27 cellular contexts compared by ENCODE assay signal in genomic region chr19:39177110-39177699, GRCh38. TPM values are rescaled to one million over a fixed set of nuclear protein-coding genes. Genes with fewer than 3 reads are reported as not detected.
DNase-seq lines count a peak whose midpoint lies in the region; ATAC-seq, FAIRE-seq and TF ChIP-seq lines count a peak whose summit lies in the region.
"Had no signal": no experiment of that assay in that cellular context is flagged by ENCODE, and none has a peak within 500 bp of the region (broad histone marks: within the 10 kb centered on the region; RNA-seq: fewer than 3 reads in every experiment).

No MANE protein-coding gene starts in this region.

- POLR2A ChIA-PET in HCT116 (lab: Charles Lee), result interaction anchor here (0.6 kb wide), 1 partner anchor 165 kb away, joined by 3 read pairs; the partner anchor contains the start of gene SAMD4B
- POLR2A ChIA-PET in HEK293 (lab: Yijun Ruan, JAX), result no interaction called here

- H2AFZ ChIP-seq in HCT116 (ENCODE audit: low read depth, low read length, poor library complexity, severe bottlenecking), result no peak overlapping the region

- FAIRE-seq in kidney (lab: Jason Lieb, UNC), result no peak
- FAIRE-seq: A204.1, GM12878, GM19239, H1 had no signal

- 91 to 100% methylated on average over 5 to 10 of the region's 10 CpGs for WGBS in testis, 2 donors

- no peak overlapping the region for H3K9ac ChIP-seq in HCT116 (ENCODE audit: low read length)
- H3K9ac ChIP-seq in kidney (ENCODE audit: low read length in 2 of 2), result no peak overlapping the region

- H3K36me3 ChIP-seq in HCT116 (ENCODE audit: control insufficient read depth in 1 of 2, insufficient read depth in 2 of 2, low read length in 2 of 2), result peaks cover 0 to 9% of the 10 kb centered on the region in 2 experiments; a peak in 2 of 4 replicates
- peaks cover 32 to 53% of the 10 kb centered on the region in 2 experiments for H3K36me3 ChIP-seq in HEK293 (ENCODE audit: control insufficient read depth in 2 of 2, insufficient read depth in 1 of 2, low read length in 2 of 2)
- H3K36me3 ChIP-seq in kidney (ENCODE audit: control insufficient read depth in 1 of 2, insufficient read depth in 2 of 2, low read length in 2 of 2), result peaks cover 5 to 13% of the 10 kb centered on the region in 2 donors
- H3K36me3 ChIP-seq in testis (ENCODE audit: low read depth, missing control alignments), result no peaks in the 10 kb centered on the region

- H3K27me3 ChIP-seq in HCT116 (ENCODE audit: insufficient read depth, low read length), result no peaks in the 10 kb centered on the region
- H3K27me3 ChIP-seq in testis, result no peaks in the 10 kb centered on the region
- H3K27me3 ChIP-seq: BE2C had no signal

- TF ChIP-seq CTCF in HCT116 (IDR thresholded peaks at IDR 0.05 in 2 of 3, conservative IDR thresholded peaks at IDR 0.05 in 1 of 3; ENCODE audit: borderline replicate concordance in 1 of 3, insufficient read depth in 1 of 3, low read depth in 2 of 3, low read length in 2 of 3) (no peak), HEK293 (tag by site-specific recombination; IDR thresholded peaks at IDR 0.05) (no peak), kidney (IDR thresholded peaks at IDR 0.05; ENCODE audit: borderline replicate concordance, extremely low read depth, insufficient read depth) (no peak), testis (IDR thresholded peaks at IDR 0.05) (no peak)

- H3K4me1 ChIP-seq in HCT116 (ENCODE audit: control insufficient read depth in 1 of 2, insufficient read depth in 2 of 2, low read length in 2 of 2) (no peaks in the 10 kb centered on the region), HEK293 (ENCODE audit: control insufficient read depth, insufficient read depth, low read length) (no peaks in the 10 kb centered on the region), kidney (ENCODE audit: control insufficient read depth in 1 of 2, insufficient read depth in 1 of 2, low read depth in 1 of 2, low read length in 2 of 2) (peaks cover 0 to 2% of the 10 kb centered on the region in 2 donors), testis (no peaks in the 10 kb centered on the region)
- H3K4me1 ChIP-seq: BE2C had no signal

- TF ChIP-seq POLR2A in HCT116 (IDR thresholded peaks at IDR 0.05; ENCODE audit: borderline replicate concordance, extremely low read depth, insufficient read depth, insufficient read length), result no peak
- no peak for TF ChIP-seq POLR2A in testis (IDR thresholded peaks at IDR 0.05)

- no TSS peak for BruUV-seq in HCT116 (replicated peaks; lab: Mats Ljungman, UMichigan)

- H3K4me2 ChIP-seq in HCT116 (ENCODE audit: low read length), result no peak overlapping the region

- peak; percentile 39; the same call in 1 of the 2 replicates for ATAC-seq in HCT116
- ATAC-seq: GM12878 had no signal

- RAD21 ChIA-PET in HCT116 (lab: Charles Lee; ENCODE audit: low non-redundant PET in 1 of 2, low total read pairs in 2 of 2, uncharacterized antibody in 2 of 2, unreplicated experiment in 2 of 2), result no interaction called here

- intact Hi-C loops in HCT116 (cut with micrococcal nuclease) (no loop called here), kidney (cut with DNase I) (no loop called here), testis (cut with DNase I; ENCODE audit: low total_unique reads) (no loop called here)

- H3K27ac ChIP-seq in HCT116 (ENCODE audit: low read depth, low read length) (no peak overlapping the region), HEK293 (ENCODE audit: extremely low read depth, low read depth, low read length) (no peak overlapping the region), kidney (ENCODE audit: low read depth in 2 of 2, low read length in 2 of 2) (no peak overlapping the region), testis (no peak overlapping the region)
- H3K27ac ChIP-seq: HL-60 had no signal

- CTCF ChIA-PET in HCT116 (lab: Charles Lee), result no interaction called here
- CTCF ChIA-PET in HEK293 (lab: Yijun Ruan, JAX), result interaction anchor here (5.1 kb wide), 1 partner anchor 10 kb away, joined by 33 read pairs; no protein-coding TSS in a partner anchor

- TF ChIP-seq RAD21 in HCT116 (IDR thresholded peaks at IDR 0.05; ENCODE audit: low read depth), result no peak

- no peaks in the 10 kb centered on the region for H3K79me2 ChIP-seq in HCT116 (ENCODE audit: insufficient read depth, low read length)

- no peaks in the 10 kb centered on the region for H3K9me2 ChIP-seq in HCT116 (ENCODE audit: insufficient read depth)

- DNase-seq in HCT116 (ENCODE audit: low read depth, low spot score) (no peak), kidney (peak; percentile 61), testis (peak; percentile 38), HCEC 1CT (no peak), dermis blood vessel endothelial cell (no peak), NCI-H226 (no peak)
- DNase-seq: ACHN; BE2C; C1 segment of cervical spinal cord; CD4-positive, CD25-positive, alpha-beta regulatory T cell; CD8-positive, alpha-beta memory T cell; COR-L47; DMS 273 treated with DMSO at 0.1 percent for 48 hours; DMS53; DND-41; EL; H9; HFFc6; IMR-90 had no signal

- H3K4me3 ChIP-seq in HCT116 (replicated peaks in 1 of 2; ENCODE audit: low read depth in 1 of 2, low read length in 2 of 2), result no peak overlapping the region
- H3K4me3 ChIP-seq in HEK293 (ENCODE audit: low read depth, low read length), result no peak overlapping the region
- no peak overlapping the region for H3K4me3 ChIP-seq in kidney (ENCODE audit: low read length in 2 of 2)
- no peak overlapping the region for H3K4me3 ChIP-seq in testis
- H3K4me3 ChIP-seq: GM12878 had no signal

- no peaks in the 10 kb centered on the region for H4K20me1 ChIP-seq in HCT116 (ENCODE audit: insufficient read depth)

- no peaks in the 10 kb centered on the region for H3K9me3 ChIP-seq in HCT116 (ENCODE audit: control insufficient read depth in 1 of 2, insufficient read depth in 1 of 2, low read depth in 1 of 2, low read length in 2 of 2)
- H3K9me3 ChIP-seq in HEK293 (ENCODE audit: control insufficient read depth, insufficient read depth, low read depth, low read length), result no peaks in the 10 kb centered on the region
- H3K9me3 ChIP-seq in kidney (ENCODE audit: control insufficient read depth in 1 of 2, low read length in 2 of 2), result no peaks in the 10 kb centered on the region
- H3K9me3 ChIP-seq in testis, result no peaks in the 10 kb centered on the region
- H3K9me3 ChIP-seq: BE2C had no signal

TF ChIP-seq in HCT116, 20 proteins besides CTCF, POLR2A, EP300 and RAD21:
- TF ChIP-seq FOSL1 (IDR thresholded peaks at IDR 0.05; ENCODE audit: low read depth), result no peak

TF ChIP-seq in HEK293, 187 proteins besides CTCF, POLR2A, EP300 and RAD21 (continues in another document):
- TF ChIP-seq ZNF140 (tag by site-specific recombination; IDR thresholded peaks at IDR 0.05), result no peak
- TF ChIP-seq, protein P1, sequence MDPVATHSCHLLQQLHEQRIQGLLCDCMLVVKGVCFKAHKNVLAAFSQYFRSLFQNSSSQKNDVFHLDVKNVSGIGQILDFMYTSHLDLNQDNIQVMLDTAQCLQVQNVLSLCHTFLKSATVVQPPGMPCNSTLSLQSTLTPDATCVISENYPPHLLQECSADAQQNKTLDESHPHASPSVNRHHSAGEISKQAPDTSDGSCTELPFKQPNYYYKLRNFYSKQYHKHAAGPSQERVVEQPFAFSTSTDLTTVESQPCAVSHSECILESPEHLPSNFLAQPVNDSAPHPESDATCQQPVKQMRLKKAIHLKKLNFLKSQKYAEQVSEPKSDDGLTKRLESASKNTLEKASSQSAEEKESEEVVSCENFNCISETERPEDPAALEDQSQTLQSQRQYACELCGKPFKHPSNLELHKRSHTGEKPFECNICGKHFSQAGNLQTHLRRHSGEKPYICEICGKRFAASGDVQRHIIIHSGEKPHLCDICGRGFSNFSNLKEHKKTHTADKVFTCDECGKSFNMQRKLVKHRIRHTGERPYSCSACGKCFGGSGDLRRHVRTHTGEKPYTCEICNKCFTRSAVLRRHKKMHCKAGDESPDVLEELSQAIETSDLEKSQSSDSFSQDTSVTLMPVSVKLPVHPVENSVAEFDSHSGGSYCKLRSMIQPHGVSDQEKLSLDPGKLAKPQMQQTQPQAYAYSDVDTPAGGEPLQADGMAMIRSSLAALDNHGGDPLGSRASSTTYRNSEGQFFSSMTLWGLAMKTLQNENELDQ (tag by site-specific recombination; IDR thresholded peaks at IDR 0.05; ENCODE audit: low read depth), result no peak
- TF ChIP-seq, protein P2, sequence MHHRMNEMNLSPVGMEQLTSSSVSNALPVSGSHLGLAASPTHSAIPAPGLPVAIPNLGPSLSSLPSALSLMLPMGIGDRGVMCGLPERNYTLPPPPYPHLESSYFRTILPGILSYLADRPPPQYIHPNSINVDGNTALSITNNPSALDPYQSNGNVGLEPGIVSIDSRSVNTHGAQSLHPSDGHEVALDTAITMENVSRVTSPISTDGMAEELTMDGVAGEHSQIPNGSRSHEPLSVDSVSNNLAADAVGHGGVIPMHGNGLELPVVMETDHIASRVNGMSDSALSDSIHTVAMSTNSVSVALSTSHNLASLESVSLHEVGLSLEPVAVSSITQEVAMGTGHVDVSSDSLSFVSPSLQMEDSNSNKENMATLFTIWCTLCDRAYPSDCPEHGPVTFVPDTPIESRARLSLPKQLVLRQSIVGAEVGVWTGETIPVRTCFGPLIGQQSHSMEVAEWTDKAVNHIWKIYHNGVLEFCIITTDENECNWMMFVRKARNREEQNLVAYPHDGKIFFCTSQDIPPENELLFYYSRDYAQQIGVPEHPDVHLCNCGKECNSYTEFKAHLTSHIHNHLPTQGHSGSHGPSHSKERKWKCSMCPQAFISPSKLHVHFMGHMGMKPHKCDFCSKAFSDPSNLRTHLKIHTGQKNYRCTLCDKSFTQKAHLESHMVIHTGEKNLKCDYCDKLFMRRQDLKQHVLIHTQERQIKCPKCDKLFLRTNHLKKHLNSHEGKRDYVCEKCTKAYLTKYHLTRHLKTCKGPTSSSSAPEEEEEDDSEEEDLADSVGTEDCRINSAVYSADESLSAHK (tag by site-specific recombination; IDR thresholded peaks at IDR 0.05), result no peak

RNA-seq across cellular contexts. Expression of gene NCCRP1, which starts 19.6 kb away (rescaled TPM):
- total RNA-seq in HCT116 (2021; ENCODE audit: unreplicated experiment), result 0.12 TPM
- polyA plus RNA-seq in HCT116 (2012), result 0.04 TPM in 1 of 2 replicates, not detected in the other
- total RNA-seq in kidney, result 0.60 TPM
- 5.5 TPM for polyA plus RNA-seq in kidney (ENCODE audit: insufficient read depth, low read depth, low replicate concordance)
- total RNA-seq in testis, result 1 to 10 TPM; 1.1 to 1.3 TPM
- 0.73 TPM for polyA plus RNA-seq in testis (ENCODE audit: insufficient read depth, low read depth, low replicate concordance)
- not detected in 2 replicates for total RNA-seq in dermis blood vessel endothelial cell
- total RNA-seq: CD4-positive, CD25-positive, alpha-beta regulatory T cell; CD8-positive, alpha-beta memory T cell; GM12878; HFFc6; HT1080; IMR-90 had no signal
- polyA plus RNA-seq: CD4-positive, CD25-positive, alpha-beta regulatory T cell; CD8-positive, alpha-beta memory T cell; GM12878; IMR-90 had no signal

RNA-seq across cellular contexts. Expression of gene SYCN, which starts 26.9 kb away (rescaled TPM):
- total RNA-seq in HCT116 (2021; ENCODE audit: unreplicated experiment) (not detected), kidney (not detected), testis (100 to 1,000 TPM in 1 of 2 donors, 10 to 100 TPM in 1; 98.0 to 192 TPM), dermis blood vessel endothelial cell (not detected in 2 replicates)
- not detected in 2 replicates for polyA plus RNA-seq in HCT116 (2012)
- polyA plus RNA-seq in kidney (ENCODE audit: insufficient read depth, low read depth, low replicate concordance) (not detected), testis (ENCODE audit: insufficient read depth, low read depth, low replicate concordance) (36.5 TPM)
- total RNA-seq: CD4-positive, CD25-positive, alpha-beta regulatory T cell; CD8-positive, alpha-beta memory T cell; G401; H1; H9; HFFc6; HT1080; IMR-90 had no signal
- polyA plus RNA-seq: CD4-positive, CD25-positive, alpha-beta regulatory T cell; CD8-positive, alpha-beta memory T cell; GM12878; H1; IMR-90 had no signal

RNA-seq across cellular contexts. Expression of gene PAK4, which starts 51.6 kb away (rescaled TPM):
- total RNA-seq in HCT116 (2021; ENCODE audit: unreplicated experiment), result 90.1 TPM
- 76.7 and 78.4 TPM in 2 replicates for polyA plus RNA-seq in HCT116 (2012)
- total RNA-seq in kidney, result 55.6 TPM
- 52.5 TPM for polyA plus RNA-seq in kidney (ENCODE audit: insufficient read depth, low read depth, low replicate concordance)
- total RNA-seq in testis, result 10 to 100 TPM; 84.3 to 88.3 TPM
- 61.0 TPM for polyA plus RNA-seq in testis (ENCODE audit: insufficient read depth, low read depth, low replicate concordance)
- total RNA-seq in dermis blood vessel endothelial cell, result 5.8 and 17.4 TPM in 2 replicates

Comparison
In these comparisons a context has a peak if more than half of its experiments do, and no peak if none do; other contexts are left out.
1. DNase-seq: peak in kidney (single experiment) and testis (single experiment); none in HCT116 (single experiment), HCEC 1CT (single experiment), dermis blood vessel endothelial cell (single experiment) and NCI-H226 (single experiment).
2. RNA of gene SYCN, which starts 26.9 kb away (total RNA-seq): 98.0 to 192 TPM in testis; not detected in HCT116 (single experiment), not detected in kidney (single experiment) and not detected in dermis blood vessel endothelial cell; every median in the first group is over 10 times any median in the second.